In genomic region chr2:100021798-100022197, GRCh38 we compare ENCODE assay signal across 23 cellular contexts.
"Had no signal": no experiment of that assay in that cellular context is flagged by ENCODE, and none has a peak within 500 bp of the region (broad histone marks: within the 10 kb centered on the region; RNA-seq: fewer than 3 reads in every experiment).

No MANE protein-coding gene starts in this region.

- ATAC-seq: activated CD4-positive, CD25-positive, alpha-beta regulatory T cell treated with anti-CD3 and anti-CD28 coated beads, Interleukin-2, amount 50 U/mL, for 24 hours; activated CD8-positive, alpha-beta T cell treated with anti-CD3 and anti-CD28 coated beads for 36 hours; activated T-cell treated with anti-CD3 and anti-CD28 coated beads, Interleukin-2, amount 50 U/mL, for 72 hours; K562; Panc1; SK-N-SH treated with all-trans-retinoic acid at 6 μM for 48 hours; T-cell had no signal

- H3K4me3 Mint-ChIP-seq: activated CD8-positive, alpha-beta T cell treated with anti-CD3 and anti-CD28 coated beads for 36 hours; activated naive CD4-positive, alpha-beta T cell treated with anti-CD3 and anti-CD28 coated beads, Interleukin-2, amount 10 ng/mL, durations not matched to agents 7 days and 5 days; activated naive CD8-positive, alpha-beta T cell treated with anti-CD3 and anti-CD28 coated beads for 36 hours; activated T-cell treated with anti-CD3 and anti-CD28 coated beads, Interleukin-2, amount 50 U/mL, for 72 hours; T-cell had no signal

- H3K36me3 Mint-ChIP-seq: activated naive CD4-positive, alpha-beta T cell treated with anti-CD3 and anti-CD28 coated beads, Interleukin-2, amount 10 ng/mL, durations not matched to agents 7 days and 5 days; activated naive CD8-positive, alpha-beta T cell treated with anti-CD3 and anti-CD28 coated beads for 36 hours had no signal

- H3K27me3 Mint-ChIP-seq: activated CD8-positive, alpha-beta T cell treated with anti-CD3 and anti-CD28 coated beads for 36 hours; activated naive CD4-positive, alpha-beta T cell treated with anti-CD3 and anti-CD28 coated beads, Interleukin-2, amount 10 ng/mL, durations not matched to agents 7 days and 5 days; activated naive CD8-positive, alpha-beta T cell treated with anti-CD3 and anti-CD28 coated beads for 36 hours; T-cell had no signal

- H3K9me3 Mint-ChIP-seq: activated CD8-positive, alpha-beta T cell treated with anti-CD3 and anti-CD28 coated beads for 36 hours; activated naive CD4-positive, alpha-beta T cell treated with anti-CD3 and anti-CD28 coated beads, Interleukin-2, amount 10 ng/mL, durations not matched to agents 7 days and 5 days; activated naive CD8-positive, alpha-beta T cell treated with anti-CD3 and anti-CD28 coated beads for 36 hours; activated T-helper 2 cell treated with anti-CD3 and anti-CD28 coated beads, Interferon-gamma antibody, Interleukin-2, Interleukin-4, amounts not matched to agents 10 μg/mL and 5 μg/mL and 100 μg/mL, durations not matched to agents 14 hours and 24 hours and 36 hours; T-cell had no signal

- H3K4me1 Mint-ChIP-seq: activated naive CD4-positive, alpha-beta T cell treated with anti-CD3 and anti-CD28 coated beads, Interleukin-2, amount 10 ng/mL, durations not matched to agents 7 days and 5 days; activated naive CD8-positive, alpha-beta T cell treated with anti-CD3 and anti-CD28 coated beads for 36 hours; T-cell had no signal

- H3K27ac Mint-ChIP-seq: activated CD8-positive, alpha-beta T cell treated with anti-CD3 and anti-CD28 coated beads for 36 hours; activated naive CD4-positive, alpha-beta T cell treated with anti-CD3 and anti-CD28 coated beads, Interleukin-2, amount 10 ng/mL, durations not matched to agents 7 days and 5 days; activated naive CD8-positive, alpha-beta T cell treated with anti-CD3 and anti-CD28 coated beads for 36 hours; activated T-cell treated with anti-CD3 and anti-CD28 coated beads, Interleukin-2, amount 50 U/mL, for 72 hours; activated T-helper 2 cell treated with anti-CD3 and anti-CD28 coated beads, Interferon-gamma antibody, Interleukin-2, Interleukin-4, amounts not matched to agents 10 μg/mL and 5 μg/mL and 100 μg/mL, durations not matched to agents 14 hours and 24 hours and 36 hours; T-cell had no signal

- DNase-seq: activated CD4-positive, alpha-beta T cell treated with anti-CD3 and anti-CD28 coated beads for 4 hours; activated CD8-positive, alpha-beta memory T cell treated with anti-CD3 and anti-CD28 coated beads, Interleukin-2, amount 50 U/mL, for 4 hours; activated CD8-positive, alpha-beta T cell treated with anti-CD3 and anti-CD28 coated beads for 36 hours; activated gamma-delta T cell treated with Interleukin-2 at 50 U/mL for 16 hours; activated naive CD4-positive, alpha-beta T cell treated with anti-CD3 and anti-CD28 coated beads, Interleukin-2, amount 10 ng/mL, durations not matched to agents 7 days and 5 days; activated naive CD8-positive, alpha-beta T cell treated with anti-CD3 and anti-CD28 coated beads for 36 hours; activated T-cell treated with anti-CD3 and anti-CD28 coated beads, Interleukin-2, amount 50 U/mL, for 72 hours; brain microvascular endothelial cell; Karpas-422; NCI-H1105 treated with DMSO at 0.1 percent for 48 hours; NCI-H1436 treated with DMSO at 0.1 percent for 48 hours; NCI-H187 treated with DMSO at 0.1 percent for 48 hours; NCI-H2081 treated with DMSO at 0.1 percent for 48 hours; NCI-H446; NCI-H524; Right ventricle myocardium superior; T-cell; WERI-Rb-1 had no signal
